In genomic region chr11:560305-561147, GRCh38 we compare ENCODE assay signal across 1 cellular context.
TF ChIP-seq lines count a peak whose summit lies in the region.

A gene with protein sequence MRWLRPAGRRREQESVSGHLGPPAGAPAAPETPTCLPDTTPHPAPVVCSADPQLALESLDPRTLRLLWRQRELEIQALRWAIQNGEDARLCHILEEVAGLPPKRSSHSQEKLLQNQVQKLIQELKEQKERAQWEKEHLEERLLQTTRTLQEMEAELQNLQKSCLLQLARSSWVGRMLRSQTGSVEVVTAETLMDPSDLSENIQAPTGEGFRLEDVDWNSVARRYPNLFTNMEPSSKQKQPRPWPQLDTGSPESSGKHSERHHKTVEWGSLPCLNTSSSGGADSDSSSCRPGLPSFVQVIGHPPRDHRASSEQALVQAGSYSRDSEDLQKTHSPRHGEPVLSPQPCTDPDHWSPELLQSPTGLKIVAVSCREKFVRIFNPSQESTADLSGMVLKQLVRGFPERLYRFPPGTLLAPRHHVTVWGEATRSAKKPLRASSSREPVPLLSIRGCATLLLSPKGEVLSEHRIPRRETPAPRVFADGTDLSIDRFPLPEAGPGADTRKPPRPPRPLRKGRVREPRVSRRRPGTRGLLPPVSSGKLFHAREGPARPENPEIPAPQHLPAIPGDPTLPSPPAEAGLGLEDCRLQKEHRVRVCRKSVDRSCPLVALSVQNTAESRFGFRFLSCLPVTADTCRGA (minus strand): TSS chr11:560738. CDS start chr11:560716, 22 bp downstream.
A gene with protein sequence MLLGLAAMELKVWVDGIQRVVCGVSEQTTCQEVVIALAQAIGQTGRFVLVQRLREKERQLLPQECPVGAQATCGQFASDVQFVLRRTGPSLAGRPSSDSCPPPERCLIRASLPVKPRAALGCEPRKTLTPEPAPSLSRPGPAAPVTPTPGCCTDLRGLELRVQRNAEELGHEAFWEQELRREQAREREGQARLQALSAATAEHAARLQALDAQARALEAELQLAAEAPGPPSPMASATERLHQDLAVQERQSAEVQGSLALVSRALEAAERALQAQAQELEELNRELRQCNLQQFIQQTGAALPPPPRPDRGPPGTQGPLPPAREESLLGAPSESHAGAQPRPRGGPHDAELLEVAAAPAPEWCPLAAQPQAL (plus strand): TSS chr11:560970. CDS start chr11:561769, 799 bp downstream.

TF ChIP-seq in K562, 482 proteins besides CTCF, POLR2A, EP300 and RAD21 (continued from another document and continues in another):
- TF ChIP-seq REST (CRISPR knock-in tag; IDR thresholded peaks at IDR 0.05; ENCODE audit: low read depth) (peak; percentile 54; the same call in 1 of the 2 replicates), FOXK1 (CRISPR knock-in tag; IDR thresholded peaks at IDR 0.05; ENCODE audit: borderline replicate concordance) (no peak), SUPT5H (IDR thresholded peaks at IDR 0.05) (peak; percentile 80), TBP (optimal IDR thresholded peaks at IDR 0.05; ENCODE audit: low read depth, low read length) (no peak), ILF3 (IDR thresholded peaks at IDR 0.05; ENCODE audit: borderline replicate concordance) (no peak), ELF2 (CRISPR knock-in tag; IDR thresholded peaks at IDR 0.05) (peak; percentile 83), TAF7 (tag; IDR thresholded peaks at IDR 0.05) (no peak), ZFP30 (CRISPR knock-in tag; IDR thresholded peaks at IDR 0.05; ENCODE audit: borderline replicate concordance) (no peak), SAP30 (IDR thresholded peaks at IDR 0.05; ENCODE audit: borderline replicate concordance, insufficient read depth, low read depth, low read length, poor library complexity, severe bottlenecking) (no peak), ZFP36 (IDR thresholded peaks at IDR 0.05; ENCODE audit: low read depth, low read length, partially characterized antibody) (no peak), NFRKB (IDR thresholded peaks at IDR 0.05; ENCODE audit: low read depth) (peak; percentile 39; the same call in 1 of the 2 replicates), ESRRA (IDR thresholded peaks at IDR 0.05; ENCODE audit: borderline replicate concordance, low read depth) (peak; percentile 75; the same call in 1 of the 2 replicates), GABPA (tag; conservative IDR thresholded peaks at IDR 0.05; ENCODE audit: low read depth) (no peak), KDM4B (IDR thresholded peaks at IDR 0.05; ENCODE audit: borderline replicate concordance in 2 of 2, low read depth in 1 of 2) (no peak), HNRNPH1 (optimal IDR thresholded peaks at IDR 0.05; ENCODE audit: low read depth, low read length) (no peak), ZFP91 (CRISPR knock-in tag; IDR thresholded peaks at IDR 0.05) (no peak), NKRF (IDR thresholded peaks at IDR 0.05; ENCODE audit: borderline replicate concordance) (peak; percentile 66; the same call in 1 of the 2 replicates), NFIC (IDR thresholded peaks at IDR 0.05) (peak; percentile 26), ZNF644 (tag; IDR thresholded peaks at IDR 0.05; ENCODE audit: low read depth) (no peak), NUFIP1 (IDR thresholded peaks at IDR 0.05; ENCODE audit: partially characterized antibody) (no peak), SRSF7 (optimal IDR thresholded peaks at IDR 0.05; ENCODE audit: low read depth, low read length) (no peak), ELF4 (CRISPR knock-in tag; IDR thresholded peaks at IDR 0.05) (peak; percentile 77; the same call in 1 of the 2 replicates), ZNF143 (CRISPR knock-in tag; IDR thresholded peaks at IDR 0.05) (no peak), CCAR2 (IDR thresholded peaks at IDR 0.05; ENCODE audit: low read depth, low read length) (no peak), PRMT5 (CRISPR knock-in tag; IDR thresholded peaks at IDR 0.05) (no peak), HLTF (IDR thresholded peaks at IDR 0.05) (no peak), ZNF77 (CRISPR knock-in tag; IDR thresholded peaks at IDR 0.05) (no peak), XRCC3 (IDR thresholded peaks at IDR 0.05) (no peak), ZBTB7A (IDR thresholded peaks at IDR 0.05; ENCODE audit: borderline replicate concordance, control insufficient read depth, low read depth, low read length) (peak; percentile 93), HOMEZ (CRISPR knock-in tag; IDR thresholded peaks at IDR 0.05) (peak; percentile 73; the same call in 1 of the 2 replicates), GMEB1 (CRISPR knock-in tag; IDR thresholded peaks at IDR 0.05) (no peak), ZNF133 (CRISPR knock-in tag; IDR thresholded peaks at IDR 0.05) (no peak), DPF2 (IDR thresholded peaks at IDR 0.05) (no peak), ZBTB5 (IDR thresholded peaks at IDR 0.05) (no peak), ZKSCAN8 (CRISPR knock-in tag; IDR thresholded peaks at IDR 0.05) (no peak)
